Comparison of ENCODE assay signal across 22 cellular contexts in genomic region chr12:29133141-29133540, GRCh38. TPM values are rescaled to one million over a fixed set of nuclear protein-coding genes. Genes with fewer than 3 reads are reported as not detected.
A peak's percentile ranks its signal among the peaks of the same experiment; 100 is the strongest.
DNase-seq lines count a peak whose midpoint lies in the region; ATAC-seq, FAIRE-seq and TF ChIP-seq lines count a peak whose summit lies in the region.
"Had no signal": no experiment of that assay in that cellular context is flagged by ENCODE, and none has a peak within 500 bp of the region (broad histone marks: within the 10 kb centered on the region; RNA-seq: fewer than 3 reads in every experiment).

No MANE protein-coding gene starts in this region.

- H2BK120ac ChIP-seq in IMR-90 (ENCODE audit: low read depth, low read length) = peak overlapping the region; percentile 92

- no peak overlapping the region for H3K4me3 Mint-ChIP-seq in osteocyte (ENCODE audit: unreplicated experiment)
- H3K4me3 Mint-ChIP-seq: B cell; CD4-positive, CD25-positive, alpha-beta regulatory T cell; CD8-positive, alpha-beta memory T cell had no signal

- POLR2A ChIA-PET in IMR-90 (lab: Charles Lee; ENCODE audit: unreplicated experiment) = no interaction called here

- H4K8ac ChIP-seq in IMR-90 (ENCODE audit: low read depth in 2 of 2, low read length in 2 of 2) = peak overlapping the region in 1 of 2 experiments; percentile 60; a peak in 2 of 4 replicates

- no peaks in the 10 kb centered on the region for H3K9me1 ChIP-seq in IMR-90 (ENCODE audit: insufficient read depth, low read length)

- in situ Hi-C loops in mammary epithelial cell (cut with MboI; ENCODE audit: low sequenced_read_pairs in 2 of 2) = no loop called here
- in situ Hi-C loops in IMR-90 (cut with MboI; ENCODE audit: low sequenced_read_pairs) = no loop called here

- 0 out of 2 replicates have a peak overlapping the region, but pooled peaks have one; percentile 43 for H4K91ac ChIP-seq in IMR-90 (ENCODE audit: insufficient read depth, low read depth, low read length)

- FAIRE-seq in H54 (lab: Jason Lieb, UNC) = no peak
- FAIRE-seq in small intestine (lab: Jason Lieb, UNC) = no peak
- FAIRE-seq: A549, HepG2 had no signal

- peak overlapping the region; percentile 67 for H3K23ac ChIP-seq in IMR-90 (ENCODE audit: low read depth, low read length)

- peak overlapping the region; percentile 80; the same call in 1 of the 2 replicates for H2BK20ac ChIP-seq in IMR-90 (ENCODE audit: low read depth, low read length)

- peak overlapping the region; percentile 11; the same call in 1 of the 2 replicates for H4K5ac ChIP-seq in IMR-90 (ENCODE audit: low read depth, low read length)

- peak overlapping the region; percentile 42; the same call in 1 of the 3 replicates for H2BK15ac ChIP-seq in IMR-90 (ENCODE audit: low read depth, low read length)

- peak overlapping the region; percentile 91 for H3K14ac ChIP-seq in IMR-90 (replicated peaks; ENCODE audit: low read depth, low read length)

- TF ChIP-seq POLR2A in breast epithelium (IDR thresholded peaks at IDR 0.05) (no peak), IMR-90 (IDR thresholded peaks at IDR 0.05; ENCODE audit: low read depth, low read length) (no peak), H54 (IDR thresholded peaks at IDR 0.05; ENCODE audit: low read depth, low read length) (no peak)

- H3K4me2 ChIP-seq in mammary epithelial cell (ENCODE audit: insufficient read depth, low read depth, low read length) (peak overlapping the region; percentile 62), IMR-90 (ENCODE audit: low read depth, low read length) (no peak overlapping the region)
- H3K4me2 ChIP-seq: A549 had no signal

- H3K4me3 ChIP-seq in mammary epithelial cell (replicated peaks in 1 of 3; ENCODE audit: insufficient read depth in 1 of 3, low read depth in 2 of 3, low read length in 3 of 3) = no peak overlapping the region
- no peak overlapping the region for H3K4me3 ChIP-seq in breast epithelium
- H3K4me3 ChIP-seq in IMR-90 (ENCODE audit: insufficient read depth, low read depth, low read length) = no peak overlapping the region
- H3K4me3 ChIP-seq in small intestine (ENCODE audit: low read depth in 1 of 2, low read length in 2 of 2) = no peak overlapping the region
- H3K4me3 ChIP-seq: A549 had no signal

- intact Hi-C loops in mammary epithelial cell (cut with micrococcal nuclease) (no loop called here), breast epithelium (cut with DNase I; ENCODE audit: low total_unique reads) (no loop called here), IMR-90 (cut with micrococcal nuclease) (no loop called here)

- H3K36me3 Mint-ChIP-seq in osteocyte (ENCODE audit: unreplicated experiment) = no peaks in the 10 kb centered on the region
- H3K36me3 Mint-ChIP-seq: CD4-positive, CD25-positive, alpha-beta regulatory T cell had no signal

- no peak overlapping the region for H3K27ac ChIP-seq in mammary epithelial cell (ENCODE audit: insufficient read depth, low read depth, low read length)
- H3K27ac ChIP-seq in breast epithelium = no peak overlapping the region
- H3K27ac ChIP-seq in IMR-90 (ENCODE audit: insufficient read depth, low read length) = no peak overlapping the region
- no peak overlapping the region for H3K27ac ChIP-seq in small intestine (ENCODE audit: low read depth in 1 of 2, low read length in 1 of 2)
- H3K27ac ChIP-seq: 22Rv1, A549 had no signal

- dilution Hi-C loops in mammary epithelial cell (cut with HindIII; ENCODE audit: low sequenced_read_pairs) (no loop called here), IMR-90 (cut with HindIII; ENCODE audit: low sequenced_read_pairs, unreplicated experiment) (no loop called here)

- no peak overlapping the region; the same call in 1 of the 2 replicates for H2AK5ac ChIP-seq in IMR-90 (ENCODE audit: low read depth, low read length)

- CTCF ChIA-PET in mammary epithelial cell (lab: Charles Lee; ENCODE audit: low non-redundant PET) = no interaction called here
- CTCF ChIA-PET in IMR-90 (lab: Yijun Ruan, JAX) = interaction anchor here (0.6 kb wide), 1 partner anchor 109 kb away, joined by 8 read pairs; no protein-coding TSS in a partner anchor

- H3K9ac ChIP-seq in mammary epithelial cell (ENCODE audit: insufficient read depth, low read length) (no peak overlapping the region), IMR-90 (ENCODE audit: low read depth, low read length) (no peak overlapping the region)

- peak overlapping the region; percentile 97 for H2AFZ ChIP-seq in mammary epithelial cell (ENCODE audit: low read depth, low read length)
- H2AFZ ChIP-seq in IMR-90 (replicated peaks; ENCODE audit: low read length, poor library complexity) = no peak overlapping the region

- H4K20me1 ChIP-seq in mammary epithelial cell (ENCODE audit: insufficient read depth, low read length) (no peaks in the 10 kb centered on the region), IMR-90 (ENCODE audit: insufficient read depth, low read length) (no peaks in the 10 kb centered on the region)

- ATAC-seq in IMR-90 (ENCODE audit: low read depth) = no peak
- ATAC-seq in GM19395 (IDR thresholded peaks at IDR 0.05; ENCODE audit: unreplicated experiment) = no peak
- ATAC-seq: A549, HepG2 had no signal

- H3K9me3 ChIP-seq in mammary epithelial cell (replicated peaks; ENCODE audit: insufficient read depth, low read length) (no peaks in the 10 kb centered on the region), breast epithelium (no peaks in the 10 kb centered on the region), IMR-90 (ENCODE audit: control insufficient read depth, insufficient read depth, low read length) (no peaks in the 10 kb centered on the region), small intestine (ENCODE audit: control insufficient read depth, low read depth) (no peaks in the 10 kb centered on the region)
- H3K9me3 ChIP-seq: A549 had no signal

- no peak overlapping the region for H2AK9ac ChIP-seq in IMR-90 (replicated peaks; ENCODE audit: low read depth, low read length, poor library complexity)

- H3K4me1 Mint-ChIP-seq in osteocyte (ENCODE audit: unreplicated experiment) = peaks cover 23% of the 10 kb centered on the region
- H3K4me1 Mint-ChIP-seq: B cell; CD4-positive, CD25-positive, alpha-beta regulatory T cell; CD8-positive, alpha-beta memory T cell had no signal

- no peaks in the 10 kb centered on the region for H3K9me3 Mint-ChIP-seq in osteocyte (ENCODE audit: unreplicated experiment)
- H3K9me3 Mint-ChIP-seq: CD8-positive, alpha-beta memory T cell had no signal

- no peaks in the 10 kb centered on the region for H3K79me1 ChIP-seq in IMR-90 (ENCODE audit: low read depth in 1 of 2, low read length in 2 of 2)

- peak overlapping the region; percentile 42 for H3K27ac Mint-ChIP-seq in osteocyte (ENCODE audit: unreplicated experiment)
- H3K27ac Mint-ChIP-seq: B cell; CD4-positive, CD25-positive, alpha-beta regulatory T cell; CD8-positive, alpha-beta memory T cell had no signal

- no peak for TF ChIP-seq RAD21 in IMR-90 (IDR thresholded peaks at IDR 0.05; ENCODE audit: low read length)

- H3K27me3 ChIP-seq in mammary epithelial cell (ENCODE audit: insufficient read depth, low read length) (no peaks in the 10 kb centered on the region), breast epithelium (no peaks in the 10 kb centered on the region), IMR-90 (ENCODE audit: control insufficient read depth, insufficient read depth, low read length) (no peaks in the 10 kb centered on the region; the same call in none of the 2 replicates), small intestine (ENCODE audit: control insufficient read depth in 2 of 2, insufficient read depth in 2 of 2, low read length in 2 of 2) (no peaks in the 10 kb centered on the region)

- no TSS peak for BruUV-seq in mammary epithelial cell (replicated peaks; lab: Mats Ljungman, UMichigan)
- no TSS peak for BruUV-seq in IMR-90 (replicated peaks; lab: Mats Ljungman, UMichigan)

- H3K79me2 ChIP-seq in mammary epithelial cell (ENCODE audit: insufficient read depth, low read length) = no peaks in the 10 kb centered on the region

- H3K27me3 Mint-ChIP-seq in osteocyte (ENCODE audit: unreplicated experiment) = no peaks in the 10 kb centered on the region

- no peak for TF ChIP-seq CTCF in mammary epithelial cell (conservative IDR thresholded peaks at IDR 0.05 in 1 of 2, IDR thresholded peaks at IDR 0.05 in 1 of 2; ENCODE audit: extremely low read depth in 1 of 2, insufficient read depth in 1 of 2, low read depth in 1 of 2, low read length in 2 of 2)
- TF ChIP-seq CTCF in breast epithelium (IDR thresholded peaks at IDR 0.05) = no peak
- no peak for TF ChIP-seq CTCF in IMR-90 (conservative IDR thresholded peaks at IDR 0.05; ENCODE audit: low read depth, low read length)
- no peak for TF ChIP-seq CTCF in osteocyte (IDR thresholded peaks at IDR 0.05)

- peak overlapping the region; percentile 50 for H2BK5ac ChIP-seq in IMR-90 (ENCODE audit: low read depth, low read length, poor library complexity, severe bottlenecking)

- H3K36me3 ChIP-seq in mammary epithelial cell (ENCODE audit: insufficient read depth, low read length) (no peaks in the 10 kb centered on the region), breast epithelium (no peaks in the 10 kb centered on the region), IMR-90 (ENCODE audit: control insufficient read depth, insufficient read depth, low read length) (no peaks in the 10 kb centered on the region), small intestine (ENCODE audit: control insufficient read depth in 2 of 2, insufficient read depth in 2 of 2, low read length in 2 of 2) (no peaks in the 10 kb centered on the region)

- H3K18ac ChIP-seq in IMR-90 (ENCODE audit: low read depth, low read length) = peak overlapping the region; percentile 47; the same call in 1 of the 2 replicates

- 18% methylated on average over 1 of the region's 1 CpG for WGBS in mammary epithelial cell (ENCODE audit: low coverage, missing lambda C conversion rate)
- WGBS in IMR-90 (ENCODE audit: extremely low coverage in 2 of 2, insufficient read length in 1 of 2), 2 experiments = no CpG with 5 or more reads among the region's 1 CpG
- 61 to 77% (median 69%) methylated on average over 1 of the region's 1 CpG for WGBS in small intestine, 3 donors

- H3K4me1 ChIP-seq in mammary epithelial cell (ENCODE audit: insufficient read depth, low read length) (peaks cover 12% of the 10 kb centered on the region), breast epithelium (no peaks in the 10 kb centered on the region), IMR-90 (ENCODE audit: control insufficient read depth, insufficient read depth, low read length) (peaks cover 5% of the 10 kb centered on the region), small intestine (ENCODE audit: control insufficient read depth in 2 of 2, insufficient read depth in 1 of 2, low read depth in 1 of 2, low read length in 1 of 2) (no peaks in the 10 kb centered on the region)
- H3K4me1 ChIP-seq: A549 had no signal

- no peak overlapping the region for H3K56ac ChIP-seq in IMR-90 (ENCODE audit: extremely low read depth, insufficient read depth, low read length)

- peak overlapping the region; percentile 42; the same call in 1 of the 2 replicates for H3K4ac ChIP-seq in IMR-90 (ENCODE audit: low read depth, low read length)

- DNase-seq in mammary epithelial cell = no peak
- no peak for DNase-seq in breast epithelium (ENCODE audit: low spot score in 2 of 2)
- no peak for DNase-seq in IMR-90
- peak; percentile 9 for DNase-seq in hepatic stellate cell (ENCODE audit: low spot score)
- DNase-seq in osteocyte (ENCODE audit: extremely low spot score, unreplicated experiment) = no peak
- no peak for DNase-seq in H54 (ENCODE audit: insufficient read length, low spot score)
- DNase-seq in small intestine = no peak
- DNase-seq: C1 segment of cervical spinal cord; CD4-positive, CD25-positive, alpha-beta regulatory T cell; CD8-positive, alpha-beta memory T cell; COR-L47; DMS 273 treated with DMSO at 0.1 percent for 48 hours; DMS53; DND-41; GDM1; HCEC 1CT; KG1 had no signal

RNA-seq across cellular contexts. Expression of gene FAR2, which starts 15.9 kb away (rescaled TPM):
- total RNA-seq in mammary epithelial cell (1 to 10 TPM; 4.0 to 8.9 TPM), breast epithelium (10 to 100 TPM in 1 of 3 donors, 1 to 10 TPM in 2; 8.2 to 18.2 (median 9.8) TPM), IMR-90 (2012; rRNA removed) (1.1 and 2.0 TPM in 2 replicates), osteocyte (34.4 and 37.1 TPM in 2 replicates)
- polyA plus RNA-seq in mammary epithelial cell (9.4 TPM), IMR-90 (2012; rRNA removed) (0.89 and 1.1 TPM in 2 replicates), small intestine (10 to 100 TPM in 2 of 3 donors, 1 to 10 TPM in 1; 9.7 to 25.8 (median 17.0) TPM)
- 20.0 TPM for polyA minus RNA-seq in mammary epithelial cell
- 0.27 and 0.30 TPM in 2 replicates for polyA plus RNA-seq in IMR-90 (2012; cell fraction: cytosol; rRNA removed)
- polyA plus RNA-seq in IMR-90 (2012; cell fraction: nucleus; rRNA removed; ENCODE audit: low replicate concordance) = 0.99 and 1.6 TPM in 2 replicates
- total RNA-seq: B cell, HepG2 had no signal
- polyA plus RNA-seq: HepG2 had no signal
